In genomic region chr1:153352523-153352922, GRCh38 we compare ENCODE assay signal across 8 cellular contexts. TPM values are rescaled to one million over a fixed set of nuclear protein-coding genes. Genes with fewer than 3 reads are reported as not detected.
DNase-seq lines count a peak whose midpoint lies in the region; ATAC-seq and TF ChIP-seq lines count a peak whose summit lies in the region.

No MANE protein-coding gene starts in this region.

- intact Hi-C loops in OCI-LY7 (cut with micrococcal nuclease; ENCODE audit: unreplicated experiment), result loop anchor here (2.0 to 10.0 kb wide), 2 partner anchors 52 to 392 kb away; no protein-coding TSS in a partner anchor
- intact Hi-C loops in natural killer cell (cut with micrococcal nuclease), result loop anchor here (2.0 kb wide), 1 partner anchor 52 kb away; no protein-coding TSS in a partner anchor

- no peaks in the 10 kb centered on the region for H3K9me2 ChIP-seq in DOHH2 (replicated peaks; ENCODE audit: control insufficient read depth, low read length)
- H3K9me2 ChIP-seq in OCI-LY7 (ENCODE audit: insufficient read depth, low read length), result no peaks in the 10 kb centered on the region

- no peaks in the 10 kb centered on the region for H4K20me1 ChIP-seq in DOHH2 (ENCODE audit: control insufficient read depth, insufficient read depth, low read depth, low read length)
- H4K20me1 ChIP-seq in OCI-LY7 (ENCODE audit: insufficient read depth, low read length), result no peaks in the 10 kb centered on the region

- H3K9me3 Mint-ChIP-seq in natural killer cell, result no peaks in the 10 kb centered on the region

- H3K4me3 ChIP-seq in DOHH2 (ENCODE audit: low read length), result no peak overlapping the region
- H3K4me3 ChIP-seq in OCI-LY7 (ENCODE audit: low read depth, low read length, poor library complexity, severe bottlenecking), result no peak overlapping the region

- TF ChIP-seq POLR2A in erythroblast (IDR thresholded peaks at IDR 0.05; ENCODE audit: low read length), result no peak

- DNase-seq in KBM-7 (peak; percentile 77), OCI-LY7 (ENCODE audit: low spot score) (peak; percentile 65), activated T-cell treated with anti-CD3 and anti-CD28 coated beads for 24 hours (ENCODE audit: low read depth) (peak; percentile 52), erythroblast (lab: John Stamatoyannopoulos, UW) (peak; percentile 72 to 82), natural killer cell (peak; percentile 43)
- peak; percentile 16 to 69 (median 50) for DNase-seq in stimulated activated naive CD4-positive, alpha-beta T cell (lab: John Stamatoyannopoulos, UW)

- in situ Hi-C loops in KBM-7 (cut with MboI; ENCODE audit: low pct_unique_long_range_greater_than_20kb, low sequenced_read_pairs), result no loop called here

- peak; percentile 68 to 86 (median 69) for ATAC-seq in natural killer cell
- ATAC-seq in GM18517 (IDR thresholded peaks at IDR 0.05; ENCODE audit: unreplicated experiment), result no peak

- H3K27me3 Mint-ChIP-seq in natural killer cell (ENCODE audit: low read depth in 2 of 2), result peaks cover 19 to 25% of the 10 kb centered on the region in 2 donors

- peak; percentile 75 for TF ChIP-seq CTCF in DOHH2 (IDR thresholded peaks at IDR 0.05; ENCODE audit: low read depth, low read length, poor library complexity, severe bottlenecking)
- TF ChIP-seq CTCF in OCI-LY7 (conservative IDR thresholded peaks at IDR 0.05; ENCODE audit: low read length), result peak; percentile 98
- TF ChIP-seq CTCF in natural killer cell (IDR thresholded peaks at IDR 0.05), result peak; percentile 85

- BruUV-seq in OCI-LY7 (replicated peaks; lab: Mats Ljungman, UMichigan), result no TSS peak

- H3K4me1 ChIP-seq in DOHH2 (ENCODE audit: control insufficient read depth, low read length), result no peaks in the 10 kb centered on the region
- H3K4me1 ChIP-seq in OCI-LY7 (ENCODE audit: insufficient read depth, low read length, poor library complexity, severe bottlenecking), result no peaks in the 10 kb centered on the region

- H2AFZ ChIP-seq in OCI-LY7 (ENCODE audit: low read length), result no peak overlapping the region

- H3K36me3 ChIP-seq in DOHH2 (ENCODE audit: control insufficient read depth, low read length) (no peaks in the 10 kb centered on the region), OCI-LY7 (ENCODE audit: insufficient read depth, low read length) (no peaks in the 10 kb centered on the region)

- no peaks in the 10 kb centered on the region for H3K36me3 Mint-ChIP-seq in natural killer cell

- POLR2A ChIA-PET in OCI-LY7 (lab: Charles Lee), result no interaction called here

- H3K79me2 ChIP-seq in DOHH2 (ENCODE audit: control insufficient read depth, low read length), result no peaks in the 10 kb centered on the region
- H3K79me2 ChIP-seq in OCI-LY7 (ENCODE audit: insufficient read depth, low read depth, low read length), result no peaks in the 10 kb centered on the region

- no peaks in the 10 kb centered on the region for H3F3A ChIP-seq in DOHH2 (ENCODE audit: control insufficient read depth, insufficient read depth)

- no peak overlapping the region for H3K4me3 Mint-ChIP-seq in natural killer cell

- H3K4me2 ChIP-seq in DOHH2 (ENCODE audit: low read length) (no peak overlapping the region), OCI-LY7 (ENCODE audit: low read length) (no peak overlapping the region)

- H3K27me3 ChIP-seq in DOHH2 (ENCODE audit: control insufficient read depth, low read length), result peaks cover 11% of the 10 kb centered on the region

- no peaks in the 10 kb centered on the region for H3K4me1 Mint-ChIP-seq in natural killer cell

- no peaks in the 10 kb centered on the region for H3K9me3 ChIP-seq in DOHH2 (ENCODE audit: control insufficient read depth, insufficient read depth, low read length)
- no peaks in the 10 kb centered on the region for H3K9me3 ChIP-seq in OCI-LY7 (ENCODE audit: low read length)

- CTCF ChIA-PET in OCI-LY7 (lab: Charles Lee; ENCODE audit: unreplicated experiment), result no interaction called here

- H3K27ac ChIP-seq in DOHH2 (ENCODE audit: low read depth, low read length) (no peak overlapping the region), OCI-LY7 (ENCODE audit: low read depth, low read length, poor library complexity, severe bottlenecking) (no peak overlapping the region)

- H3K27ac Mint-ChIP-seq in natural killer cell, result no peak overlapping the region

RNA-seq across cellular contexts. Expression of gene PGLYRP4, which starts 3.9 kb away (rescaled TPM):
- total RNA-seq in OCI-LY7 (2014; rRNA removed; shearing (Covaris generic)), result not detected in 2 replicates
- total RNA-seq in OCI-LY7 (2022) (not detected in 2 replicates), natural killer cell (not detected)

RNA-seq across cellular contexts. Expression of gene S100A9, which starts 5.1 kb away (rescaled TPM):
- total RNA-seq in OCI-LY7 (2014; rRNA removed; shearing (Covaris generic)), result not detected in 2 replicates
- not detected in 2 replicates for total RNA-seq in OCI-LY7 (2022)
- 100 to 1,000 TPM in 2 of 3 donors, 10 to 100 TPM in 1; 13.1 to 334 (median 116) TPM for total RNA-seq in natural killer cell

RNA-seq across cellular contexts. Expression of gene S100A12, which starts 22.9 kb away (rescaled TPM):
- not detected in 2 replicates for total RNA-seq in OCI-LY7 (2014; rRNA removed; shearing (Covaris generic))
- total RNA-seq in OCI-LY7 (2022) (not detected in 2 replicates), natural killer cell (10 to 100 TPM in 2 of 3 donors, not detected in 1; 11.4 to 20.4 TPM)

RNA-seq across cellular contexts. Expression of gene S100A8, which starts 38.4 kb away (rescaled TPM):
- total RNA-seq in OCI-LY7 (2014; rRNA removed; shearing (Covaris generic)), result not detected in 2 replicates
- total RNA-seq in OCI-LY7 (2022) (not detected in 2 replicates), natural killer cell (100 to 1,000 TPM in 1 of 3 donors, 10 to 100 TPM in 1, 1 to 10 TPM in 1; 1.8 to 220 (median 75.8) TPM)

RNA-seq across cellular contexts. Expression of gene PGLYRP3, which starts 39.8 kb away (rescaled TPM):
- total RNA-seq in OCI-LY7 (2014; rRNA removed; shearing (Covaris generic)), result not detected in 2 replicates
- total RNA-seq in OCI-LY7 (2022), result not detected in 2 replicates
- total RNA-seq in natural killer cell, result not detected

Comparison
In these comparisons a context has a peak if more than half of its experiments do, and no peak if none do; other contexts are left out.
1. RNA of gene S100A9, which starts 5.1 kb away (total RNA-seq): 13.1 to 334 TPM in natural killer cell; not detected in OCI-LY7; every median in the first group is over 10 times any median in the second.
2. Peak in every context shown above with its lines, with median percentiles within 50 percentile points of each other: CTCF ChIP-seq and DNase-seq.